25 cellular contexts compared by ENCODE assay signal in the genomic region with DNA sequence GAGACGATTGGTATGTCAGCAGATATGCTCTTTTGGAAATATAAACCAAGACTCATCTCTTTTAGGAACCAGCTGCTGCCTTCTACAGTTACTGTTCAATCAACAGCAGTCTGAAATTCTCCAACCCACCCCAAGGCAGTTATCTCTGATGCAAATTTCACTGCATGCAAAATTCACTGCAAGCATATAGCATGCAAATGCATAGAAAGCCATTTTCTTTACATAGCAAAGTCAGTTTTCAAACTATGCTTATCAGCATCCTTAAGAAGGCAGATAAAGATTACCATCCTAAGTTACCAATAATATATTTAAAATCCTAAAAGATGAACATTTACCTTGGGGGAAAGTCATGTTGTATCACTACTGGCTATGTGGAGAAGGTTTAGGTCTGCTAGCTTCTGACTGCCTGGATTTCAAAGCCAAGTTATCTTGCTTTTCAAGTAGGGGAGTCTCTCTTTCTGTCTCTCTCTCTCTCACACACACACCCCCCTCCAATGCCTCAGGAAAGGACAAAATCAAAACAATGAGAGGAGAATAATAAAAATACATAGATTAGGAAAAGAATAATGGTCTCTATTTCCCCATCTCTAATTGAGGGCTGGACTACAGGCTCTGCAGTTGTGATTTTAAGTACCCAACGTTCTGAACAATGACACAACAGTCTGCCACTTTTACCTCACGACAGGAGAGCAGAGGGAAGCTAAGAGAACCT. TPM values are rescaled to one million over a fixed set of nuclear protein-coding genes. Genes with fewer than 3 reads are reported as not detected.
A peak's percentile ranks its signal among the peaks of the same experiment; 100 is the strongest.
DNase-seq lines count a peak whose midpoint lies in the region; ATAC-seq and TF ChIP-seq lines count a peak whose summit lies in the region.
"Had no signal": no experiment of that assay in that cellular context is flagged by ENCODE, and none has a peak within 500 bp of the region (broad histone marks: within the 10 kb centered on the region; RNA-seq: fewer than 3 reads in every experiment).

No MANE protein-coding gene starts in this region.

- peak overlapping the region; percentile 88 for H2AFZ ChIP-seq in PC-3 (ENCODE audit: low read length)

- POLR2A ChIA-PET in PC-3 (lab: Charles Lee; ENCODE audit: unreplicated experiment), result interaction anchor here (0.6 kb wide), 1 partner anchor 207 kb away, joined by 3 read pairs; no protein-coding TSS in a partner anchor

- peak overlapping the region; percentile 92 for H3K4me3 Mint-ChIP-seq in glutamatergic neuron (ENCODE audit: unreplicated experiment)
- H3K4me3 Mint-ChIP-seq: HFFc6 had no signal

- H3K36me3 Mint-ChIP-seq in glutamatergic neuron (ENCODE audit: unreplicated experiment), result no peaks in the 10 kb centered on the region
- H3K36me3 Mint-ChIP-seq: activated naive CD8-positive, alpha-beta T cell treated with anti-CD3 and anti-CD28 coated beads for 36 hours had no signal

- H3K4me1 Mint-ChIP-seq in glutamatergic neuron (ENCODE audit: low read depth, unreplicated experiment), result peaks cover 21% of the 10 kb centered on the region

- no peaks in the 10 kb centered on the region for H3K36me3 ChIP-seq in PC-3 (ENCODE audit: low read depth, low read length)
- H3K36me3 ChIP-seq: breast epithelium, heart left ventricle, MG63, upper lobe of right lung had no signal

- no peak for ATAC-seq in PC-3
- ATAC-seq in GM21717 (IDR thresholded peaks at IDR 0.05; ENCODE audit: unreplicated experiment), result no peak
- ATAC-seq: heart left ventricle, right cardiac atrium, upper lobe of right lung had no signal

- peak; percentile 27 for DNase-seq in NCI-H748 (lab: John Stamatoyannopoulos, UW; ENCODE audit: unreplicated experiment)
- no peak for DNase-seq in NCI-H748 treated with DMSO at 0.1 percent for 48 hours (lab: John Stamatoyannopoulos, UW)
- no peak for DNase-seq in PC-3
- no peak for DNase-seq in glutamatergic neuron
- DNase-seq in SW 1271 (lab: John Stamatoyannopoulos, UW), result no peak
- no peak for DNase-seq in NCI-H524 treated with DMSO at 0.1 percent for 48 hours (lab: John Stamatoyannopoulos, UW)
- DNase-seq in GDM1 (lab: John Stamatoyannopoulos, UW), result no peak
- DNase-seq: ACHN; activated naive CD8-positive, alpha-beta T cell treated with anti-CD3 and anti-CD28 coated beads for 36 hours; dorsolateral prefrontal cortex; heart left ventricle; HFFc6; MG63; midbrain; NCI-H187 treated with DMSO at 0.1 percent for 48 hours; occipital lobe; right cardiac atrium; Right ventricle myocardium superior; T-helper 1 cell; upper lobe of right lung had no signal

- H3K27me3 Mint-ChIP-seq in glutamatergic neuron (ENCODE audit: unreplicated experiment), result peaks cover 4% of the 10 kb centered on the region

- peaks cover 2% of the 10 kb centered on the region for H3K9me3 Mint-ChIP-seq in glutamatergic neuron (ENCODE audit: unreplicated experiment)
- H3K9me3 Mint-ChIP-seq: activated naive CD8-positive, alpha-beta T cell treated with anti-CD3 and anti-CD28 coated beads for 36 hours; HFFc6; stimulated activated naive CD8-positive, alpha-beta T cell treated with anti-CD3 and anti-CD28 coated beads, Interleukin-15, Interleukin-2, amounts not matched to agents 100 ng/mL and 50 ng/mL, for 24 hours had no signal

- H3F3A ChIP-seq in PC-3 (ENCODE audit: low read length, unreplicated experiment), result no peaks in the 10 kb centered on the region

- no peaks in the 10 kb centered on the region for H3K9me2 ChIP-seq in PC-3 (replicated peaks; ENCODE audit: low read length)

- H3K27ac ChIP-seq in PC-3 (ENCODE audit: low read length), result no peak overlapping the region
- H3K27ac ChIP-seq: breast epithelium, heart left ventricle, upper lobe of right lung had no signal

- H3K9me3 ChIP-seq in PC-3 (ENCODE audit: low read length), result no peaks in the 10 kb centered on the region
- H3K9me3 ChIP-seq: breast epithelium, MG63 had no signal

- TSS peak; percentile 24 for BruUV-seq in PC-3 (replicated peaks; lab: Mats Ljungman, UMichigan)

- CTCF ChIA-PET in PC-3 (lab: Charles Lee), result no interaction called here

- H3K4me1 ChIP-seq in PC-3 (ENCODE audit: insufficient read depth, low read length), result peaks cover 13% of the 10 kb centered on the region

- no peaks in the 10 kb centered on the region for H3K27me3 ChIP-seq in PC-3 (ENCODE audit: low read length)
- H3K27me3 ChIP-seq: MG63 had no signal

- intact Hi-C loops in PC-3 (cut with micrococcal nuclease), result loop anchor here (2.0 to 10.0 kb wide), 4 partner anchors 82 to 662 kb away; no protein-coding TSS in a partner anchor

- H4K20me1 ChIP-seq in PC-3 (ENCODE audit: low read length), result no peaks in the 10 kb centered on the region

- TF ChIP-seq CTCF in PC-3 (conservative IDR thresholded peaks at IDR 0.05; ENCODE audit: low read depth, low read length), result no peak
- no peak for TF ChIP-seq CTCF in glutamatergic neuron (IDR thresholded peaks at IDR 0.05; ENCODE audit: partially characterized antibody, unreplicated experiment)

- H3K79me2 ChIP-seq in PC-3 (ENCODE audit: low read length), result 0 out of 2 replicates have a peak, but pooled peaks cover 6% of the 10 kb centered on the region

- peak overlapping the region; percentile 31 for H3K27ac Mint-ChIP-seq in glutamatergic neuron (ENCODE audit: unreplicated experiment)
- H3K27ac Mint-ChIP-seq: activated naive CD8-positive, alpha-beta T cell treated with anti-CD3 and anti-CD28 coated beads for 36 hours; HFFc6; stimulated activated naive CD8-positive, alpha-beta T cell treated with anti-CD3 and anti-CD28 coated beads, Interleukin-15, Interleukin-2, amounts not matched to agents 100 ng/mL and 50 ng/mL, for 24 hours had no signal

- peak overlapping the region; percentile 86 for H3K4me2 ChIP-seq in PC-3 (ENCODE audit: low read length)

- peak overlapping the region; percentile 69 for H3K4me3 ChIP-seq in PC-3 (ENCODE audit: low read length)
- H3K4me3 ChIP-seq: breast epithelium, heart left ventricle, MG63, upper lobe of right lung had no signal

- no peak overlapping the region for H3K9ac ChIP-seq in PC-3 (ENCODE audit: low read length)

RNA-seq across cellular contexts. Expression of a gene that starts 1.5 kb away (rescaled TPM):
- 28.5 and 40.2 TPM in 2 replicates for total RNA-seq in PC-3 (2014; rRNA removed)
- total RNA-seq in glutamatergic neuron (ENCODE audit: unreplicated experiment), result 9.4 TPM
- total RNA-seq: breast epithelium, fibroblast of lung, HFFc6, right cardiac atrium, Right ventricle myocardium superior had no signal

RNA-seq across cellular contexts. Expression of a gene that starts 42.5 kb away (rescaled TPM):
- total RNA-seq in PC-3 (2014; rRNA removed) (not detected in 2 replicates), glutamatergic neuron (ENCODE audit: unreplicated experiment) (not detected)
- total RNA-seq: activated naive CD8-positive, alpha-beta T cell treated with anti-CD3 and anti-CD28 coated beads for 36 hours; breast epithelium; fibroblast of lung; heart left ventricle; HFFc6; kidney epithelial cell; occipital lobe; right cardiac atrium; Right ventricle myocardium superior; upper lobe of right lung had no signal
